ENCODE assay signal across 1 cellular context in the genomic region with DNA sequence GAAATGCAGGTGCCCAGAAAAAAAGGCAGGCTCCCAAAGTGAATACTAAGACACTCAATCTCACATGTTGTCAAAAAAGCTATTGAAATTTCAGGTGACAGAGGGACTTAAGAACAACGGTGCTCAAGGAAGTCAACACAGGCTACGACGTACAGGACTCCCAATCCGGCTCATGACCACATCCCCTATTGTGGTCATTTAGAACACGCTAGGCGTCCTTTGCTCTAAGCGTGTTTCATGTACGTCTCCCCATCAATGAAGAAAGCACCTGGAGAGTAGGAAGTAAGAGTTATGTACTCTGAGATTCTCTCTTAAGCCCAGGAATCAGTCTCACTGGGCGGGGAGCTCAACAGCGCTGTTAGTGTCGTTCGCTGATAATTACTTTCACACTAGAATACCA.
TF ChIP-seq lines count a peak whose summit lies in the region.

No MANE protein-coding gene starts in this region.

TF ChIP-seq in GM23338, 12 proteins besides CTCF, POLR2A, EP300 and RAD21 (continued from another document):
- TF ChIP-seq, protein P1, sequence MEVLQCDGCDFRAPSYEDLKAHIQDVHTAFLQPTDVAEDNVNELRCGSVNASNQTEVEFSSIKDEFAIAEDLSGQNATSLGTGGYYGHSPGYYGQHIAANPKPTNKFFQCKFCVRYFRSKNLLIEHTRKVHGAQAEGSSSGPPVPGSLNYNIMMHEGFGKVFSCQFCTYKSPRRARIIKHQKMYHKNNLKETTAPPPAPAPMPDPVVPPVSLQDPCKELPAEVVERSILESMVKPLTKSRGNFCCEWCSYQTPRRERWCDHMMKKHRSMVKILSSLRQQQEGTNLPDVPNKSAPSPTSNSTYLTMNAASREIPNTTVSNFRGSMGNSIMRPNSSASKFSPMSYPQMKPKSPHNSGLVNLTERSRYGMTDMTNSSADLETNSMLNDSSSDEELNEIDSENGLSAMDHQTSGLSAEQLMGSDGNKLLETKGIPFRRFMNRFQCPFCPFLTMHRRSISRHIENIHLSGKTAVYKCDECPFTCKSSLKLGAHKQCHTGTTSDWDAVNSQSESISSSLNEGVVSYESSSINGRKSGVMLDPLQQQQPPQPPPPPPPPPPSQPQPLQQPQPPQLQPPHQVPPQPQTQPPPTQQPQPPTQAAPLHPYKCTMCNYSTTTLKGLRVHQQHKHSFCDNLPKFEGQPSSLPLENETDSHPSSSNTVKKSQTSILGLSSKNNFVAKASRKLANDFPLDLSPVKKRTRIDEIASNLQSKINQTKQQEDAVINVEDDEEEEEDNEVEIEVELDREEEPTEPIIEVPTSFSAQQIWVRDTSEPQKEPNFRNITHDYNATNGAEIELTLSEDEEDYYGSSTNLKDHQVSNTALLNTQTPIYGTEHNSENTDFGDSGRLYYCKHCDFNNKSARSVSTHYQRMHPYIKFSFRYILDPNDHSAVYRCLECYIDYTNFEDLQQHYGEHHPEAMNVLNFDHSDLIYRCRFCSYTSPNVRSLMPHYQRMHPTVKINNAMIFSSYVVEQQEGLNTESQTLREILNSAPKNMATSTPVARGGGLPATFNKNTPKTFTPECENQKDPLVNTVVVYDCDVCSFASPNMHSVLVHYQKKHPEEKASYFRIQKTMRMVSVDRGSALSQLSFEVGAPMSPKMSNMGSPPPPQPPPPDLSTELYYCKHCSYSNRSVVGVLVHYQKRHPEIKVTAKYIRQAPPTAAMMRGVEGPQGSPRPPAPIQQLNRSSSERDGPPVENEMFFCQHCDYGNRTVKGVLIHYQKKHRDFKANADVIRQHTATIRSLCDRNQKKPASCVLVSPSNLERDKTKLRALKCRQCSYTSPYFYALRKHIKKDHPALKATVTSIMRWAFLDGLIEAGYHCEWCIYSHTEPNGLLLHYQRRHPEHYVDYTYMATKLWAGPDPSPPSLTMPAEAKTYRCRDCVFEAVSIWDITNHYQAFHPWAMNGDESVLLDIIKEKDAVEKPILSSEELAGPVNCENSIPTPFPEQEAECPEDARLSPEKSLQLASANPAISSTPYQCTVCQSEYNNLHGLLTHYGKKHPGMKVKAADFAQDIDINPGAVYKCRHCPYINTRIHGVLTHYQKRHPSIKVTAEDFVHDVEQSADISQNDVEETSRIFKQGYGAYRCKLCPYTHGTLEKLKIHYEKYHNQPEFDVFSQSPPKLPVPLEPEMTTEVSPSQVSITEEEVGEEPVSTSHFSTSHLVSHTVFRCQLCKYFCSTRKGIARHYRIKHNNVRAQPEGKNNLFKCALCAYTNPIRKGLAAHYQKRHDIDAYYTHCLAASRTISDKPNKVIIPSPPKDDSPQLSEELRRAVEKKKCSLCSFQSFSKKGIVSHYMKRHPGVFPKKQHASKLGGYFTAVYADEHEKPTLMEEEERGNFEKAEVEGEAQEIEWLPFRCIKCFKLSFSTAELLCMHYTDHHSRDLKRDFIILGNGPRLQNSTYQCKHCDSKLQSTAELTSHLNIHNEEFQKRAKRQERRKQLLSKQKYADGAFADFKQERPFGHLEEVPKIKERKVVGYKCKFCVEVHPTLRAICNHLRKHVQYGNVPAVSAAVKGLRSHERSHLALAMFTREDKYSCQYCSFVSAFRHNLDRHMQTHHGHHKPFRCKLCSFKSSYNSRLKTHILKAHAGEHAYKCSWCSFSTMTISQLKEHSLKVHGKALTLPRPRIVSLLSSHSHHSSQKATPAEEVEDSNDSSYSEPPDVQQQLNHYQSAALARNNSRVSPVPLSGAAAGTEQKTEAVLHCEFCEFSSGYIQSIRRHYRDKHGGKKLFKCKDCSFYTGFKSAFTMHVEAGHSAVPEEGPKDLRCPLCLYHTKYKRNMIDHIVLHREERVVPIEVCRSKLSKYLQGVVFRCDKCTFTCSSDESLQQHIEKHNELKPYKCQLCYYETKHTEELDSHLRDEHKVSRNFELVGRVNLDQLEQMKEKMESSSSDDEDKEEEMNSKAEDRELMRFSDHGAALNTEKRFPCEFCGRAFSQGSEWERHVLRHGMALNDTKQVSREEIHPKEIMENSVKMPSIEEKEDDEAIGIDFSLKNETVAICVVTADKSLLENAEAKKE (CRISPR knock-in tag; IDR thresholded peaks at IDR 0.05): no peak
- TF ChIP-seq ZNF114 (CRISPR knock-in tag; IDR thresholded peaks at IDR 0.05): no peak
- no peak for TF ChIP-seq CREB1 (CRISPR knock-in tag; IDR thresholded peaks at IDR 0.05; ENCODE audit: low read depth)
- no peak for TF ChIP-seq STAT1 (IDR thresholded peaks at IDR 0.05; ENCODE audit: unreplicated experiment)
- TF ChIP-seq, protein P2, sequence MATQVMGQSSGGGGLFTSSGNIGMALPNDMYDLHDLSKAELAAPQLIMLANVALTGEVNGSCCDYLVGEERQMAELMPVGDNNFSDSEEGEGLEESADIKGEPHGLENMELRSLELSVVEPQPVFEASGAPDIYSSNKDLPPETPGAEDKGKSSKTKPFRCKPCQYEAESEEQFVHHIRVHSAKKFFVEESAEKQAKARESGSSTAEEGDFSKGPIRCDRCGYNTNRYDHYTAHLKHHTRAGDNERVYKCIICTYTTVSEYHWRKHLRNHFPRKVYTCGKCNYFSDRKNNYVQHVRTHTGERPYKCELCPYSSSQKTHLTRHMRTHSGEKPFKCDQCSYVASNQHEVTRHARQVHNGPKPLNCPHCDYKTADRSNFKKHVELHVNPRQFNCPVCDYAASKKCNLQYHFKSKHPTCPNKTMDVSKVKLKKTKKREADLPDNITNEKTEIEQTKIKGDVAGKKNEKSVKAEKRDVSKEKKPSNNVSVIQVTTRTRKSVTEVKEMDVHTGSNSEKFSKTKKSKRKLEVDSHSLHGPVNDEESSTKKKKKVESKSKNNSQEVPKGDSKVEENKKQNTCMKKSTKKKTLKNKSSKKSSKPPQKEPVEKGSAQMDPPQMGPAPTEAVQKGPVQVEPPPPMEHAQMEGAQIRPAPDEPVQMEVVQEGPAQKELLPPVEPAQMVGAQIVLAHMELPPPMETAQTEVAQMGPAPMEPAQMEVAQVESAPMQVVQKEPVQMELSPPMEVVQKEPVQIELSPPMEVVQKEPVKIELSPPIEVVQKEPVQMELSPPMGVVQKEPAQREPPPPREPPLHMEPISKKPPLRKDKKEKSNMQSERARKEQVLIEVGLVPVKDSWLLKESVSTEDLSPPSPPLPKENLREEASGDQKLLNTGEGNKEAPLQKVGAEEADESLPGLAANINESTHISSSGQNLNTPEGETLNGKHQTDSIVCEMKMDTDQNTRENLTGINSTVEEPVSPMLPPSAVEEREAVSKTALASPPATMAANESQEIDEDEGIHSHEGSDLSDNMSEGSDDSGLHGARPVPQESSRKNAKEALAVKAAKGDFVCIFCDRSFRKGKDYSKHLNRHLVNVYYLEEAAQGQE (IDR thresholded peaks at IDR 0.05; ENCODE audit: unreplicated experiment): no peak
- TF ChIP-seq EZH2 (IDR thresholded peaks at IDR 0.05; ENCODE audit: low read depth, unreplicated experiment): no peak
- TF ChIP-seq JUNB (IDR thresholded peaks at IDR 0.05; ENCODE audit: unreplicated experiment): no peak
- TF ChIP-seq, protein P3, sequence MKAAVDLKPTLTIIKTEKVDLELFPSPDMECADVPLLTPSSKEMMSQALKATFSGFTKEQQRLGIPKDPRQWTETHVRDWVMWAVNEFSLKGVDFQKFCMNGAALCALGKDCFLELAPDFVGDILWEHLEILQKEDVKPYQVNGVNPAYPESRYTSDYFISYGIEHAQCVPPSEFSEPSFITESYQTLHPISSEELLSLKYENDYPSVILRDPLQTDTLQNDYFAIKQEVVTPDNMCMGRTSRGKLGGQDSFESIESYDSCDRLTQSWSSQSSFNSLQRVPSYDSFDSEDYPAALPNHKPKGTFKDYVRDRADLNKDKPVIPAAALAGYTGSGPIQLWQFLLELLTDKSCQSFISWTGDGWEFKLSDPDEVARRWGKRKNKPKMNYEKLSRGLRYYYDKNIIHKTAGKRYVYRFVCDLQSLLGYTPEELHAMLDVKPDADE (IDR thresholded peaks at IDR 0.05): no peak
- no peak for TF ChIP-seq ZNF331 (CRISPR knock-in tag; IDR thresholded peaks at IDR 0.05; ENCODE audit: low read depth)
- TF ChIP-seq POLR2AphosphoS5 (IDR thresholded peaks at IDR 0.05; ENCODE audit: low read depth): no peak
- no peak for TF ChIP-seq EZH2phosphoT487 (IDR thresholded peaks at IDR 0.05; ENCODE audit: unreplicated experiment)
